19 cellular contexts compared by ENCODE assay signal in genomic region chr5:59838989-59839388, GRCh38. TPM values are rescaled to one million over a fixed set of nuclear protein-coding genes. Genes with fewer than 3 reads are reported as not detected.
DNase-seq lines count a peak whose midpoint lies in the region; TF ChIP-seq lines count a peak whose summit lies in the region.
"Had no signal": no experiment of that assay in that cellular context is flagged by ENCODE, and none has a peak within 500 bp of the region (broad histone marks: within the 10 kb centered on the region; RNA-seq: fewer than 3 reads in every experiment).

No MANE protein-coding gene starts in this region.

- no peaks in the 10 kb centered on the region for H3K9me3 ChIP-seq in vagina
- H3K9me3 ChIP-seq: BLaER1, Peyer's patch, SJSA1 had no signal

- H3K4me3 ChIP-seq in choroid plexus epithelial cell (ENCODE audit: low read depth, low read length) (no peak overlapping the region), vagina (no peak overlapping the region)
- H3K4me3 ChIP-seq: BLaER1, Peyer's patch, SJSA1 had no signal

- TF ChIP-seq POLR2A in vagina (IDR thresholded peaks at IDR 0.05), result no peak

- no peak for TF ChIP-seq CTCF in 22Rv1 (IDR thresholded peaks at IDR 0.05)
- no peak for TF ChIP-seq CTCF in choroid plexus epithelial cell (conservative IDR thresholded peaks at IDR 0.05; ENCODE audit: low read depth, low read length)
- TF ChIP-seq CTCF in vagina (IDR thresholded peaks at IDR 0.05), result no peak

- DNase-seq in Daoy (ENCODE audit: low read depth) (peak; percentile 29), choroid plexus epithelial cell (ENCODE audit: low read depth) (peak; percentile 20), kidney tubule cell (ENCODE audit: low spot score) (peak; percentile 73), NCI-H1417 treated with DMSO at 0.1 percent for 48 hours (lab: John Stamatoyannopoulos, UW) (no peak), germinal center (ENCODE audit: low spot score) (no peak), vagina (ENCODE audit: extremely low spot score in 2 of 2) (no peak)
- DNase-seq: ACHN; CD4-positive, alpha-beta T cell; COR-L47; GDM1; IMR-90; MV-4-11; NCI-H187 treated with DMSO at 0.1 percent for 48 hours; NCI-H524; Peyer's patch had no signal

- no peaks in the 10 kb centered on the region for H3K27me3 ChIP-seq in vagina
- H3K27me3 ChIP-seq: BLaER1, Peyer's patch had no signal

- no peaks in the 10 kb centered on the region for H3K36me3 ChIP-seq in vagina
- H3K36me3 ChIP-seq: BLaER1, Peyer's patch, SJSA1 had no signal

- intact Hi-C loops in vagina (cut with DNase I), result no loop called here

- no peaks in the 10 kb centered on the region for H3K4me1 ChIP-seq in vagina
- H3K4me1 ChIP-seq: BLaER1, Peyer's patch had no signal

- peak overlapping the region; percentile 52 for H3K27ac ChIP-seq in 22Rv1
- no peak overlapping the region for H3K27ac ChIP-seq in vagina
- H3K27ac ChIP-seq: BLaER1, KMS-11, Peyer's patch, SJSA1 had no signal

RNA-seq across cellular contexts. Expression of gene PDE4D, which starts 54.5 kb away (rescaled TPM):
- total RNA-seq in Daoy (2014; rRNA removed; shearing (Covaris generic)), result 23.1 and 29.6 TPM in 2 replicates
- total RNA-seq in vagina, result 86.9 TPM

Comparison
In these comparisons a context has a peak if more than half of its experiments do, and no peak if none do; other contexts are left out.
1. DNase-seq: peak in Daoy (single experiment), choroid plexus epithelial cell (single experiment) and kidney tubule cell (single experiment); none in NCI-H1417 treated with DMSO at 0.1 percent for 48 hours (single experiment), germinal center (single experiment) and vagina (0 of 2).